In the genomic region with DNA sequence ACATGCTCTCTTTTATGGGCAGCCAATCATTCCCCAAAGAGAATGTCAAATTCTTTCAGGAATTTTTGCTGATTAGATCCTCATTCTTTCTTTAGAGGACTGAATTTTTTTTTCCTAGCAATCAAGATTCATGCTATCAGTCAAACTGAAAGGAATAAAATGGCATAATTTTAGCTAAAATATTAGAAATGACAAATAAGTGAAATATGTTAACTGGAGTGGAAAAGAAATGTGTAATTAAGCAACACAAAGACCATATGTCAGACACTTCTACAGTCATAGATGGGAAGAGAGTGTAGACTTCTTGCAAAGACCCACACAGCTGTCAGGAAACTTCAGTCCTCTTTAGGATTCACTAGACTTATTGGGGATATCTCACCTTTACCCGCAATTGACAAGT, we compare ENCODE assay signal across 16 cellular contexts.
DNase-seq lines count a peak whose midpoint lies in the region; FAIRE-seq and TF ChIP-seq lines count a peak whose summit lies in the region.
"Had no signal": no experiment of that assay in that cellular context is flagged by ENCODE, and none has a peak within 500 bp of the region (broad histone marks: within the 10 kb centered on the region; RNA-seq: fewer than 3 reads in every experiment).

No MANE protein-coding gene starts in this region.

- H3K9ac ChIP-seq in SK-N-SH, result no peak overlapping the region

- no peaks in the 10 kb centered on the region for H3K4me1 ChIP-seq in SK-N-SH (ENCODE audit: control insufficient read depth in 1 of 2, insufficient read depth in 2 of 2, low read depth in 1 of 2, low read length in 1 of 2)

- H4K20me1 ChIP-seq in SK-N-SH (ENCODE audit: insufficient read depth), result no peaks in the 10 kb centered on the region

- H3K27ac ChIP-seq in SK-N-SH (ENCODE audit: low read depth in 2 of 2, low read length in 1 of 2), result no peak overlapping the region
- H3K27ac ChIP-seq: 22Rv1 had no signal

- H3K79me2 ChIP-seq in SK-N-SH (ENCODE audit: insufficient read depth), result no peaks in the 10 kb centered on the region

- TF ChIP-seq EP300 in SK-N-SH (IDR thresholded peaks at IDR 0.05; ENCODE audit: borderline replicate concordance in 1 of 2, low read depth in 1 of 2, low read length in 1 of 2), result no peak

- CTCF ChIA-PET in SK-N-SH (lab: Yijun Ruan, JAX), result no interaction called here

- H3K27me3 ChIP-seq in SK-N-SH (ENCODE audit: insufficient read depth) (no peaks in the 10 kb centered on the region), MG63 (no peaks in the 10 kb centered on the region)

- H2AFZ ChIP-seq in SK-N-SH (ENCODE audit: low read depth), result no peak overlapping the region

- no peaks in the 10 kb centered on the region for H3K9me2 ChIP-seq in SK-N-SH

- POLR2A ChIA-PET in SK-N-SH (lab: Yijun Ruan, JAX), result no interaction called here

- TF ChIP-seq CTCF in SK-N-SH (IDR thresholded peaks at IDR 0.05), result no peak

- TF ChIP-seq RAD21 in SK-N-SH (IDR thresholded peaks at IDR 0.05; ENCODE audit: low read length), result no peak

- H3K9me3 ChIP-seq in SK-N-SH (no peaks in the 10 kb centered on the region), MG63 (no peaks in the 10 kb centered on the region)

- peak; percentile 70 for FAIRE-seq in islet of Langerhans (lab: Jason Lieb, UNC)
- FAIRE-seq: GM12892, GM19239 had no signal

- 4% methylated on average over 1 of the region's 1 CpG for WGBS in SK-N-SH (ENCODE audit: low lambda C conversion rate)

- H3F3A ChIP-seq in SK-N-SH (replicated peaks; ENCODE audit: insufficient read depth), result no peaks in the 10 kb centered on the region

- H3K4me2 ChIP-seq in SK-N-SH, result no peak overlapping the region

- H3K4me3 ChIP-seq in SK-N-SH (ENCODE audit: low read depth in 2 of 2, low read length in 1 of 2) (no peak overlapping the region), MG63 (no peak overlapping the region)

- H3K36me3 ChIP-seq in SK-N-SH (replicated peaks in 1 of 2; ENCODE audit: control insufficient read depth in 1 of 2, insufficient read depth in 2 of 2, low read length in 1 of 2) (no peaks in the 10 kb centered on the region), MG63 (no peaks in the 10 kb centered on the region)

- peak; percentile 23 for DNase-seq in DMS 273 (lab: John Stamatoyannopoulos, UW; ENCODE audit: unreplicated experiment)
- peak; percentile 29 for DNase-seq in NCI-H1694 (lab: John Stamatoyannopoulos, UW)
- peak; percentile 84 for DNase-seq in NCI-H446 treated with DMSO at 0.1 percent for 48 hours (lab: John Stamatoyannopoulos, UW)
- DNase-seq in activated CD8-positive, alpha-beta memory T cell treated with anti-CD3 and anti-CD28 coated beads, Interleukin-2, amount 50 U/mL, for 4 hours, result no peak
- no peak for DNase-seq in SKM-1 (lab: John Stamatoyannopoulos, UW; ENCODE audit: unreplicated experiment)
- DNase-seq in SK-N-SH, result no peak
- no peak for DNase-seq in MG63
- DNase-seq: CD8-positive, alpha-beta T cell; DMS153; DMS79 treated with DMSO at 0.1 percent for 48 hours; EL; GDM1 had no signal

TF ChIP-seq in SK-N-SH, 30 proteins besides CTCF, POLR2A, EP300 and RAD21:
- TF ChIP-seq NRF1 (IDR thresholded peaks at IDR 0.05; ENCODE audit: low read depth, low read length) (no peak), TAF1 (IDR thresholded peaks at IDR 0.05; ENCODE audit: borderline replicate concordance, low read depth, low read length) (no peak), FOXJ3 (CRISPR knock-in tag; IDR thresholded peaks at IDR 0.05) (no peak), TEAD4 (IDR thresholded peaks at IDR 0.05; ENCODE audit: borderline replicate concordance, insufficient read depth) (no peak), RXRA (IDR thresholded peaks at IDR 0.05; ENCODE audit: borderline replicate concordance, low read depth) (no peak), GATA2 (CRISPR knock-in tag; IDR thresholded peaks at IDR 0.05) (no peak), YY1 (IDR thresholded peaks at IDR 0.05; ENCODE audit: low read depth) (no peak), CHD2 (IDR thresholded peaks at IDR 0.05; ENCODE audit: low read length, partially characterized antibody) (no peak), RCOR1 (IDR thresholded peaks at IDR 0.05; ENCODE audit: low read length) (no peak), JUND (IDR thresholded peaks at IDR 0.05) (no peak), FOSL2 (IDR thresholded peaks at IDR 0.05; ENCODE audit: borderline replicate concordance, low read depth) (no peak)
- TF ChIP-seq, protein P1, sequence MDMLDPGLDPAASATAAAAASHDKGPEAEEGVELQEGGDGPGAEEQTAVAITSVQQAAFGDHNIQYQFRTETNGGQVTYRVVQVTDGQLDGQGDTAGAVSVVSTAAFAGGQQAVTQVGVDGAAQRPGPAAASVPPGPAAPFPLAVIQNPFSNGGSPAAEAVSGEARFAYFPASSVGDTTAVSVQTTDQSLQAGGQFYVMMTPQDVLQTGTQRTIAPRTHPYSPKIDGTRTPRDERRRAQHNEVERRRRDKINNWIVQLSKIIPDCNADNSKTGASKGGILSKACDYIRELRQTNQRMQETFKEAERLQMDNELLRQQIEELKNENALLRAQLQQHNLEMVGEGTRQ (IDR thresholded peaks at IDR 0.05; ENCODE audit: borderline replicate concordance, low read depth, low read length), result no peak
- TF ChIP-seq, protein P2, sequence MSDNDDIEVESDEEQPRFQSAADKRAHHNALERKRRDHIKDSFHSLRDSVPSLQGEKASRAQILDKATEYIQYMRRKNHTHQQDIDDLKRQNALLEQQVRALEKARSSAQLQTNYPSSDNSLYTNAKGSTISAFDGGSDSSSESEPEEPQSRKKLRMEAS (IDR thresholded peaks at IDR 0.05; ENCODE audit: low read depth), result no peak
- TF ChIP-seq, protein P3, sequence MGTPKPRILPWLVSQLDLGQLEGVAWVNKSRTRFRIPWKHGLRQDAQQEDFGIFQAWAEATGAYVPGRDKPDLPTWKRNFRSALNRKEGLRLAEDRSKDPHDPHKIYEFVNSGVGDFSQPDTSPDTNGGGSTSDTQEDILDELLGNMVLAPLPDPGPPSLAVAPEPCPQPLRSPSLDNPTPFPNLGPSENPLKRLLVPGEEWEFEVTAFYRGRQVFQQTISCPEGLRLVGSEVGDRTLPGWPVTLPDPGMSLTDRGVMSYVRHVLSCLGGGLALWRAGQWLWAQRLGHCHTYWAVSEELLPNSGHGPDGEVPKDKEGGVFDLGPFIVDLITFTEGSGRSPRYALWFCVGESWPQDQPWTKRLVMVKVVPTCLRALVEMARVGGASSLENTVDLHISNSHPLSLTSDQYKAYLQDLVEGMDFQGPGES (IDR thresholded peaks at IDR 0.05; ENCODE audit: low read depth, low read length), result no peak
- TF ChIP-seq, protein P4, sequence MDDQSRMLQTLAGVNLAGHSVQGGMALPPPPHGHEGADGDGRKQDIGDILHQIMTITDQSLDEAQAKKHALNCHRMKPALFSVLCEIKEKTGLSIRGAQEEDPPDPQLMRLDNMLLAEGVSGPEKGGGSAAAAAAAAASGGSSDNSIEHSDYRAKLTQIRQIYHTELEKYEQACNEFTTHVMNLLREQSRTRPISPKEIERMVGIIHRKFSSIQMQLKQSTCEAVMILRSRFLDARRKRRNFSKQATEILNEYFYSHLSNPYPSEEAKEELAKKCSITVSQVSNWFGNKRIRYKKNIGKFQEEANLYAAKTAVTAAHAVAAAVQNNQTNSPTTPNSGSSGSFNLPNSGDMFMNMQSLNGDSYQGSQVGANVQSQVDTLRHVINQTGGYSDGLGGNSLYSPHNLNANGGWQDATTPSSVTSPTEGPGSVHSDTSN (IDR thresholded peaks at IDR 0.05), result no peak

Comparison
In these comparisons a context has a peak if more than half of its experiments do, and no peak if none do; other contexts are left out.
1. DNase-seq: peak in DMS 273 (single experiment), NCI-H1694 (single experiment) and NCI-H446 treated with DMSO at 0.1 percent for 48 hours (single experiment); none in activated CD8-positive, alpha-beta memory T cell treated with anti-CD3 and anti-CD28 coated beads, Interleukin-2, amount 50 U/mL, for 4 hours (single experiment), SKM-1 (single experiment), SK-N-SH (single experiment) and MG63 (single experiment).